Comparison of ENCODE assay signal across 2 cellular contexts in genomic region chr2:151830966-151831365, GRCh38.
TF ChIP-seq lines count a peak whose summit lies in the region.

No MANE protein-coding gene starts in this region.

TF ChIP-seq in HepG2, 621 proteins besides CTCF, POLR2A, EP300 and RAD21:
- TF ChIP-seq CREB1 (IDR thresholded peaks at IDR 0.05) = no peak
- TF ChIP-seq CREB1 (CRISPR knock-in tag; IDR thresholded peaks at IDR 0.05) = peak; percentile 33; the same call in 1 of the 2 replicates
- peak; percentile 73; the same call in 1 of the 2 replicates for TF ChIP-seq HNF4A (CRISPR knock-in tag; IDR thresholded peaks at IDR 0.05)
- 0 out of 2 replicates have a peak, but pooled peaks have one; percentile 18 for TF ChIP-seq TBX3 (IDR thresholded peaks at IDR 0.05; ENCODE audit: borderline replicate concordance)
- peak; percentile 21 for TF ChIP-seq ASH2L (IDR thresholded peaks at IDR 0.05; ENCODE audit: insufficient read length, low read depth, low read length)
- TF ChIP-seq RXRB (CRISPR knock-in tag; IDR thresholded peaks at IDR 0.05; ENCODE audit: borderline replicate concordance) = no peak
- TF ChIP-seq MED1 (CRISPR knock-in tag; IDR thresholded peaks at IDR 0.05) = 0 out of 2 replicates have a peak, but pooled peaks have one; percentile 29
- TF ChIP-seq NCOR1 (IDR thresholded peaks at IDR 0.05; ENCODE audit: borderline replicate concordance, low read length) = peak; percentile 88
- peak; percentile 70; the same call in 1 of the 2 replicates for TF ChIP-seq ARID3A (IDR thresholded peaks at IDR 0.05; ENCODE audit: low read depth, low read length)
- TF ChIP-seq SKI (IDR thresholded peaks at IDR 0.05; ENCODE audit: partially characterized antibody) = peak; percentile 35
- 0 out of 2 replicates have a peak, but pooled peaks have one; percentile 24 for TF ChIP-seq PAXIP1 (CRISPR knock-in tag; conservative IDR thresholded peaks at IDR 0.05)
- TF ChIP-seq SMARCC2 (IDR thresholded peaks at IDR 0.05) = no peak
- peak; percentile 32; the same call in 1 of the 2 replicates for TF ChIP-seq HNF4G (IDR thresholded peaks at IDR 0.05; ENCODE audit: borderline replicate concordance, low read depth, low read length)
- TF ChIP-seq HNF4G (CRISPR knock-in tag; IDR thresholded peaks at IDR 0.05; ENCODE audit: borderline replicate concordance, low read depth) = no peak
- no peak for TF ChIP-seq BRF2 (CRISPR knock-in tag; IDR thresholded peaks at IDR 0.05)
TF ChIP-seq in HepG2: peak in this region for 10.

TF ChIP-seq in liver, 16 proteins besides CTCF, POLR2A, EP300 and RAD21:
- no peak for TF ChIP-seq GABPA (IDR thresholded peaks at IDR 0.05 in 1 of 2, conservative IDR thresholded peaks at IDR 0.05 in 1 of 2)
- peak; percentile 52 to 61 for TF ChIP-seq HNF4A (conservative IDR thresholded peaks at IDR 0.05)
- TF ChIP-seq SP1 (IDR thresholded peaks at IDR 0.05) = no peak
TF ChIP-seq in liver: peak in this region for 1.
